ENCODE assay signal across 19 cellular contexts in genomic region chr13:109655206-109655600, GRCh38.
DNase-seq lines count a peak whose midpoint lies in the region; ATAC-seq and TF ChIP-seq lines count a peak whose summit lies in the region.
"Had no signal": no experiment of that assay in that cellular context is flagged by ENCODE, and none has a peak within 500 bp of the region (broad histone marks: within the 10 kb centered on the region; RNA-seq: fewer than 3 reads in every experiment).

No MANE protein-coding gene starts in this region.

- H3K9me3 ChIP-seq in BLaER1 treated with 17β-estradiol and CSF1 and Interleukin-3, amounts not matched to agents 10 nM and 100 nM (replicated peaks in 1 of 11): peaks cover 2 to 34% (median 12%) of the 10 kb centered on the region in 11 experiments; a peak in 14 of 22 replicates
- H3K9me3 ChIP-seq in SK-N-SH (no peaks in the 10 kb centered on the region), sigmoid colon (no peaks in the 10 kb centered on the region)
- H3K9me3 ChIP-seq: HAP-1, pancreas, Peyer's patch had no signal

- POLR2A ChIA-PET in SK-N-SH (lab: Yijun Ruan, JAX): no interaction called here

- no peaks in the 10 kb centered on the region; the same call in 1 of the 2 replicates for H3K4me1 Mint-ChIP-seq in HFFc6 (ENCODE audit: low read depth)
- H3K4me1 Mint-ChIP-seq: activated CD4-positive, alpha-beta memory T cell treated with anti-CD3 and anti-CD28 coated beads, Interleukin-2, amount 10 ng/mL, durations not matched to agents 7 days and 5 days had no signal

- peak overlapping the region in 6 of 10 experiments; percentile 5 to 38 (median 29); a peak in 7 of 20 replicates for H3K4me3 ChIP-seq in BLaER1 treated with 17β-estradiol and CSF1 and Interleukin-3, amounts not matched to agents 10 nM and 100 nM
- no peak overlapping the region for H3K4me3 ChIP-seq in SK-N-SH (ENCODE audit: low read depth in 2 of 2, low read length in 1 of 2)
- H3K4me3 ChIP-seq in sigmoid colon: no peak overlapping the region
- H3K4me3 ChIP-seq: HAP-1, pancreas, Peyer's patch had no signal

- no peak overlapping the region for H2AFZ ChIP-seq in SK-N-SH (ENCODE audit: low read depth)

- no peak overlapping the region for H3K4me3 Mint-ChIP-seq in HFFc6
- H3K4me3 Mint-ChIP-seq: activated CD4-positive, alpha-beta memory T cell treated with anti-CD3 and anti-CD28 coated beads, Interleukin-2, amount 10 ng/mL, durations not matched to agents 7 days and 5 days; CD4-positive, CD25-positive, alpha-beta regulatory T cell; mesothelial cell of epicardium had no signal

- peak in 1 of 2 experiments; percentile 96; a peak in 2 of 4 replicates for TF ChIP-seq EP300 in SK-N-SH (IDR thresholded peaks at IDR 0.05; ENCODE audit: borderline replicate concordance in 1 of 2, low read depth in 1 of 2, low read length in 1 of 2)
- TF ChIP-seq EP300 in sigmoid colon (IDR thresholded peaks at IDR 0.05): peak in 2 of 4 donors; percentile 8 to 26

- TF ChIP-seq CTCF in SK-N-SH (IDR thresholded peaks at IDR 0.05) (no peak), sigmoid colon (IDR thresholded peaks at IDR 0.05) (no peak), HFFc6 (IDR thresholded peaks at IDR 0.05) (no peak)

- H3K4me2 ChIP-seq in BLaER1 treated with 17β-estradiol and CSF1 and Interleukin-3, amounts not matched to agents 10 nM and 100 nM: peak overlapping the region; percentile 67 to 90 (median 87)
- no peak overlapping the region for H3K4me2 ChIP-seq in SK-N-SH

- no peaks in the 10 kb centered on the region for H3F3A ChIP-seq in SK-N-SH (replicated peaks; ENCODE audit: insufficient read depth)

- no peaks in the 10 kb centered on the region for H4K20me1 ChIP-seq in BLaER1 treated with 17β-estradiol and CSF1 and Interleukin-3, amounts not matched to agents 10 nM and 100 nM
- H4K20me1 ChIP-seq in SK-N-SH (ENCODE audit: insufficient read depth): no peaks in the 10 kb centered on the region

- no peaks in the 10 kb centered on the region for H3K9me2 ChIP-seq in SK-N-SH

- peak; percentile 67 for ATAC-seq in Right ventricle myocardium superior (ENCODE audit: poor library complexity)
- ATAC-seq in HG03280 (IDR thresholded peaks at IDR 0.05; ENCODE audit: unreplicated experiment): no peak

- H3K27me3 ChIP-seq in BLaER1 treated with 17β-estradiol and CSF1 and Interleukin-3, amounts not matched to agents 10 nM and 100 nM: no peaks in the 10 kb centered on the region
- H3K27me3 ChIP-seq in SK-N-SH (ENCODE audit: insufficient read depth): no peaks in the 10 kb centered on the region
- no peaks in the 10 kb centered on the region for H3K27me3 ChIP-seq in sigmoid colon
- H3K27me3 ChIP-seq: brain microvascular endothelial cell, pancreas, Peyer's patch had no signal

- peak overlapping the region; percentile 73 to 91 (median 80) for H3K27ac ChIP-seq in BLaER1 treated with 17β-estradiol and CSF1 and Interleukin-3, amounts not matched to agents 10 nM and 100 nM
- H3K27ac ChIP-seq in SK-N-SH (ENCODE audit: low read depth in 2 of 2, low read length in 1 of 2) (peak overlapping the region in 1 of 2 experiments; percentile 99; a peak in 2 of 4 replicates), sigmoid colon (peak overlapping the region in 3 of 4 donors; percentile 26 to 51 (median 46))
- H3K27ac ChIP-seq: brain microvascular endothelial cell had no signal

- peaks cover 26% of the 10 kb centered on the region for H3K27me3 Mint-ChIP-seq in HFFc6 (ENCODE audit: insufficient read depth)
- H3K27me3 Mint-ChIP-seq: activated CD4-positive, alpha-beta memory T cell treated with anti-CD3 and anti-CD28 coated beads, Interleukin-2, amount 10 ng/mL, durations not matched to agents 7 days and 5 days had no signal

- DNase-seq in SK-N-SH (peak; percentile 61), Right ventricle myocardium superior (no peak), sigmoid colon (no peak), HFFc6 (no peak), ecto neural progenitor cell (ENCODE audit: low spot score) (no peak)
- no peak for DNase-seq in effector CD4-positive, alpha-beta T cell
- DNase-seq: activated CD4-positive, alpha-beta memory T cell treated with anti-CD3 and anti-CD28 coated beads, Interleukin-2, amount 10 ng/mL, durations not matched to agents 7 days and 5 days; activated effector memory CD4-positive, alpha-beta T cell treated with Interleukin-2 at 50 U/mL for 16 hours; brain microvascular endothelial cell; CD4-positive, CD25-positive, alpha-beta regulatory T cell; NCI-H1105; pancreas; Peyer's patch; stimulated activated CD4-positive, alpha-beta T cell treated with anti-CD3 and anti-CD28 coated beads, Interleukin-4, amount 100 ng/mL, for 24 hours; stimulated activated naive CD4-positive, alpha-beta T cell had no signal

- H3K36me3 Mint-ChIP-seq in HFFc6 (ENCODE audit: low read depth): no peaks in the 10 kb centered on the region
- H3K36me3 Mint-ChIP-seq: CD4-positive, CD25-positive, alpha-beta regulatory T cell; mesothelial cell of epicardium had no signal

- H3K9ac ChIP-seq in BLaER1 treated with 17β-estradiol and CSF1 and Interleukin-3, amounts not matched to agents 10 nM and 100 nM: peak overlapping the region in 9 of 11 experiments; percentile 57 to 74 (median 65); a peak in 17 of 22 replicates
- H3K9ac ChIP-seq in SK-N-SH: no peak overlapping the region

- 36% methylated on average over 1 of the region's 1 CpG for WGBS in SK-N-SH (ENCODE audit: low lambda C conversion rate)
- 68 to 78% methylated on average over 1 of the region's 1 CpG for WGBS in sigmoid colon, 2 donors

- no peaks in the 10 kb centered on the region for H3K79me2 ChIP-seq in SK-N-SH (ENCODE audit: insufficient read depth)

- peaks cover 43 to 82% (median 76%) of the 10 kb centered on the region in 10 experiments for H3K4me1 ChIP-seq in BLaER1 treated with 17β-estradiol and CSF1 and Interleukin-3, amounts not matched to agents 10 nM and 100 nM
- peaks cover 17 to 40% of the 10 kb centered on the region in 2 experiments; a peak in 3 of 4 replicates for H3K4me1 ChIP-seq in SK-N-SH (ENCODE audit: control insufficient read depth in 1 of 2, insufficient read depth in 2 of 2, low read depth in 1 of 2, low read length in 1 of 2)
- no peaks in the 10 kb centered on the region for H3K4me1 ChIP-seq in sigmoid colon
- H3K4me1 ChIP-seq: HAP-1, pancreas, Peyer's patch had no signal

- peak; percentile 36; the same call in 1 of the 2 replicates for TF ChIP-seq RAD21 in SK-N-SH (IDR thresholded peaks at IDR 0.05; ENCODE audit: low read length)

- H3K9me3 Mint-ChIP-seq in HFFc6: no peaks in the 10 kb centered on the region
- H3K9me3 Mint-ChIP-seq: activated CD4-positive, alpha-beta memory T cell treated with anti-CD3 and anti-CD28 coated beads, Interleukin-2, amount 10 ng/mL, durations not matched to agents 7 days and 5 days; mesothelial cell of epicardium had no signal

- no peak overlapping the region for H3K27ac Mint-ChIP-seq in HFFc6
- H3K27ac Mint-ChIP-seq: activated CD4-positive, alpha-beta memory T cell treated with anti-CD3 and anti-CD28 coated beads, Interleukin-2, amount 10 ng/mL, durations not matched to agents 7 days and 5 days; mesothelial cell of epicardium had no signal

- CTCF ChIA-PET in SK-N-SH (lab: Yijun Ruan, JAX): interaction anchor here (1.0 kb wide), 1 partner anchor 10 kb away, joined by 4 read pairs; no protein-coding TSS in a partner anchor

- TF ChIP-seq POLR2A in sigmoid colon (IDR thresholded peaks at IDR 0.05): no peak

- intact Hi-C loops in Right ventricle myocardium superior (cut with DNase I) (no loop called here), sigmoid colon (cut with DNase I) (no loop called here)

- peaks cover 0 to 10% (median 0%) of the 10 kb centered on the region in 11 experiments; a peak in 2 of 22 replicates for H3K36me3 ChIP-seq in BLaER1 treated with 17β-estradiol and CSF1 and Interleukin-3, amounts not matched to agents 10 nM and 100 nM
- no peaks in the 10 kb centered on the region for H3K36me3 ChIP-seq in SK-N-SH (replicated peaks in 1 of 2; ENCODE audit: control insufficient read depth in 1 of 2, insufficient read depth in 2 of 2, low read length in 1 of 2)
- no peaks in the 10 kb centered on the region for H3K36me3 ChIP-seq in sigmoid colon
- H3K36me3 ChIP-seq: brain microvascular endothelial cell, HAP-1, pancreas, Peyer's patch had no signal

TF ChIP-seq in SK-N-SH, 30 proteins besides CTCF, POLR2A, EP300 and RAD21 (continues in another document):
- no peak for TF ChIP-seq TAF1 (IDR thresholded peaks at IDR 0.05; ENCODE audit: borderline replicate concordance, low read depth, low read length)
- no peak for TF ChIP-seq JUND (IDR thresholded peaks at IDR 0.05)
- 0 out of 2 replicates have a peak, but pooled peaks have one; percentile 9 for TF ChIP-seq MXI1 (IDR thresholded peaks at IDR 0.05; ENCODE audit: low read depth, low read length)
- TF ChIP-seq RXRA (IDR thresholded peaks at IDR 0.05; ENCODE audit: borderline replicate concordance, low read depth): no peak
- TF ChIP-seq RCOR1 (IDR thresholded peaks at IDR 0.05; ENCODE audit: low read length): peak; percentile 97
- no peak for TF ChIP-seq SIN3A (IDR thresholded peaks at IDR 0.05; ENCODE audit: borderline replicate concordance, low read depth, low read length)
- TF ChIP-seq SMC3 (IDR thresholded peaks at IDR 0.05; ENCODE audit: low read depth, low read length): peak; percentile 27; the same call in 1 of the 2 replicates
- no peak for TF ChIP-seq GABPA (IDR thresholded peaks at IDR 0.05; ENCODE audit: low read depth)
- TF ChIP-seq FOXJ3 (CRISPR knock-in tag; IDR thresholded peaks at IDR 0.05): 0 out of 2 replicates have a peak, but pooled peaks have one; percentile 33
- TF ChIP-seq GATA2 (CRISPR knock-in tag; IDR thresholded peaks at IDR 0.05): peak; percentile 42

Comparison
In these comparisons a context has a peak if more than half of its experiments do, and no peak if none do; other contexts are left out.
1. H3K4me3 ChIP-seq: peak in BLaER1 treated with 17β-estradiol and CSF1 and Interleukin-3, amounts not matched to agents 10 nM and 100 nM (6 of 10); none in SK-N-SH (0 of 2) and sigmoid colon (0 of 4).